Comparison of ENCODE assay signal across 1 cellular context in genomic region chr5:149357370-149358293, GRCh38.
A peak's percentile ranks its signal among the peaks of the same experiment; 100 is the strongest.
TF ChIP-seq lines count a peak whose summit lies in the region.

TSS of gene PCYOX1L (plus strand) at chr5:149358046. CDS start at chr5:149358069, 23 bp downstream.

TF ChIP-seq in HEK293, 187 proteins besides CTCF, POLR2A, EP300 and RAD21 (continued from another document and continues in another):
- TF ChIP-seq, protein P1, sequence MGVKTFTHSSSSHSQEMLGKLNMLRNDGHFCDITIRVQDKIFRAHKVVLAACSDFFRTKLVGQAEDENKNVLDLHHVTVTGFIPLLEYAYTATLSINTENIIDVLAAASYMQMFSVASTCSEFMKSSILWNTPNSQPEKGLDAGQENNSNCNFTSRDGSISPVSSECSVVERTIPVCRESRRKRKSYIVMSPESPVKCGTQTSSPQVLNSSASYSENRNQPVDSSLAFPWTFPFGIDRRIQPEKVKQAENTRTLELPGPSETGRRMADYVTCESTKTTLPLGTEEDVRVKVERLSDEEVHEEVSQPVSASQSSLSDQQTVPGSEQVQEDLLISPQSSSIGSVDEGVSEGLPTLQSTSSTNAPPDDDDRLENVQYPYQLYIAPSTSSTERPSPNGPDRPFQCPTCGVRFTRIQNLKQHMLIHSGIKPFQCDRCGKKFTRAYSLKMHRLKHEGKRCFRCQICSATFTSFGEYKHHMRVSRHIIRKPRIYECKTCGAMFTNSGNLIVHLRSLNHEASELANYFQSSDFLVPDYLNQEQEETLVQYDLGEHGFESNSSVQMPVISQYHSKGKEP (tag by site-specific recombination; IDR thresholded peaks at IDR 0.05): no peak
- TF ChIP-seq, protein P2, sequence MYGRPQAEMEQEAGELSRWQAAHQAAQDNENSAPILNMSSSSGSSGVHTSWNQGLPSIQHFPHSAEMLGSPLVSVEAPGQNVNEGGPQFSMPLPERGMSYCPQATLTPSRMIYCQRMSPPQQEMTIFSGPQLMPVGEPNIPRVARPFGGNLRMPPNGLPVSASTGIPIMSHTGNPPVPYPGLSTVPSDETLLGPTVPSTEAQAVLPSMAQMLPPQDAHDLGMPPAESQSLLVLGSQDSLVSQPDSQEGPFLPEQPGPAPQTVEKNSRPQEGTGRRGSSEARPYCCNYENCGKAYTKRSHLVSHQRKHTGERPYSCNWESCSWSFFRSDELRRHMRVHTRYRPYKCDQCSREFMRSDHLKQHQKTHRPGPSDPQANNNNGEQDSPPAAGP (tag by site-specific recombination; IDR thresholded peaks at IDR 0.05): no peak
- no peak for TF ChIP-seq MZF1 (tag by site-specific recombination; IDR thresholded peaks at IDR 0.05; ENCODE audit: borderline replicate concordance)
- TF ChIP-seq KLF9 (tag by site-specific recombination; IDR thresholded peaks at IDR 0.05; ENCODE audit: low read depth): no peak
- peak; percentile 30; the same call in 1 of the 2 replicates for TF ChIP-seq ZXDB (tag by site-specific recombination; IDR thresholded peaks at IDR 0.05)
- TF ChIP-seq SP3 (tag by site-specific recombination; IDR thresholded peaks at IDR 0.05): peak; percentile 89
- TF ChIP-seq, protein P3, sequence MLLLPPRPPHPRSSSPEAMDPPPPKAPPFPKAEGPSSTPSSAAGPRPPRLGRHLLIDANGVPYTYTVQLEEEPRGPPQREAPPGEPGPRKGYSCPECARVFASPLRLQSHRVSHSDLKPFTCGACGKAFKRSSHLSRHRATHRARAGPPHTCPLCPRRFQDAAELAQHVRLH (tag by site-specific recombination; IDR thresholded peaks at IDR 0.05): no peak
- no peak for TF ChIP-seq ZNF529 (tag by site-specific recombination; IDR thresholded peaks at IDR 0.05; ENCODE audit: insufficient replicate concordance)
- peak; percentile 77; the same call in 1 of the 2 replicates for TF ChIP-seq ZEB2 (tag by site-specific recombination; IDR thresholded peaks at IDR 0.05)
- TF ChIP-seq ZBTB21 (tag by site-specific recombination; IDR thresholded peaks at IDR 0.05): no peak
- peak; percentile 41 for TF ChIP-seq ZNF660 (tag by site-specific recombination; IDR thresholded peaks at IDR 0.05)
- TF ChIP-seq ZBTB17 (tag by site-specific recombination; IDR thresholded peaks at IDR 0.05): peak; percentile 71
- TF ChIP-seq ZNF10 (tag by site-specific recombination; IDR thresholded peaks at IDR 0.05): no peak
- TF ChIP-seq ZNF768 (tag by site-specific recombination; IDR thresholded peaks at IDR 0.05): no peak
- no peak for TF ChIP-seq ZNF362 (tag by site-specific recombination; IDR thresholded peaks at IDR 0.05)
- TF ChIP-seq SCRT1 (tag by site-specific recombination; IDR thresholded peaks at IDR 0.05; ENCODE audit: borderline replicate concordance): no peak
- TF ChIP-seq, protein P4, sequence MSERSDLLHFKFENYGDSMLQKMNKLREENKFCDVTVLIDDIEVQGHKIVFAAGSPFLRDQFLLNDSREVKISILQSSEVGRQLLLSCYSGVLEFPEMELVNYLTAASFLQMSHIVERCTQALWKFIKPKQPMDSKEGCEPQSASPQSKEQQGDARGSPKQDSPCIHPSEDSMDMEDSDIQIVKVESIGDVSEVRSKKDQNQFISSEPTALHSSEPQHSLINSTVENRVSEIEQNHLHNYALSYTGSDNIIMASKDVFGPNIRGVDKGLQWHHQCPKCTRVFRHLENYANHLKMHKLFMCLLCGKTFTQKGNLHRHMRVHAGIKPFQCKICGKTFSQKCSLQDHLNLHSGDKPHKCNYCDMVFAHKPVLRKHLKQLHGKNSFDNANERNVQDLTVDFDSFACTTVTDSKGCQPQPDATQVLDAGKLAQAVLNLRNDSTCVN (tag by site-specific recombination; optimal IDR thresholded peaks at IDR 0.05): peak; percentile 87
- no peak for TF ChIP-seq ZSCAN4 (tag by site-specific recombination; IDR thresholded peaks at IDR 0.05)
- TF ChIP-seq RBAK (tag by site-specific recombination; IDR thresholded peaks at IDR 0.05): no peak
- TF ChIP-seq ZNF280D (tag by site-specific recombination; IDR thresholded peaks at IDR 0.05): no peak
- TF ChIP-seq SP7 (tag by site-specific recombination; IDR thresholded peaks at IDR 0.05): 0 out of 2 replicates have a peak, but pooled peaks have one; percentile 9
- peak; percentile 78 for TF ChIP-seq ZSCAN30 (tag by site-specific recombination; IDR thresholded peaks at IDR 0.05)
- no peak for TF ChIP-seq ZNF23 (tag by site-specific recombination; IDR thresholded peaks at IDR 0.05; ENCODE audit: borderline replicate concordance)
- no peak for TF ChIP-seq ZNF654 (tag by site-specific recombination; IDR thresholded peaks at IDR 0.05; ENCODE audit: low read depth)
- no peak for TF ChIP-seq ZNF423 (tag by site-specific recombination; IDR thresholded peaks at IDR 0.05)
- TF ChIP-seq, protein P5, sequence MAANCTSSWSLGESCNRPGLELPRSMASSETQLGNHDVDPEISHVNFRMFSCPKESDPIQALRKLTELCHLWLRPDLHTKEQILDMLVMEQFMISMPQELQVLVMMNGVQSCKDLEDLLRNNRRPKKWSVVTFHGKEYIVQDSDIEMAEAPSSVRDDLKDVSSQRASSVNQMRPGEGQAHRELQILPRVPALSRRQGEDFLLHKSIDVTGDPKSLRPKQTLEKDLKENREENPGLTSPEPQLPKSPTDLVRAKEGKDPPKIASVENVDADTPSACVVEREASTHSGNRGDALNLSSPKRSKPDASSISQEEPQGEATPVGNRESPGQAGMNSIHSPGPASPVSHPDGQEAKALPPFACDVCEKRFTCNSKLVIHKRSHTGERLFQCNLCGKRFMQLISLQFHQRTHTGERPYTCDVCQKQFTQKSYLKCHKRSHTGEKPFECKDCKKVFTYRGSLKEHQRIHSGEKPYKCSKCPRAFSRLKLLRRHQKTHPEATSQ (tag by site-specific recombination; IDR thresholded peaks at IDR 0.05): no peak
- TF ChIP-seq ZBTB20 (tag by site-specific recombination; IDR thresholded peaks at IDR 0.05): no peak
- no peak for TF ChIP-seq ZNF248 (tag by site-specific recombination; IDR thresholded peaks at IDR 0.05)
- TF ChIP-seq, protein P6, sequence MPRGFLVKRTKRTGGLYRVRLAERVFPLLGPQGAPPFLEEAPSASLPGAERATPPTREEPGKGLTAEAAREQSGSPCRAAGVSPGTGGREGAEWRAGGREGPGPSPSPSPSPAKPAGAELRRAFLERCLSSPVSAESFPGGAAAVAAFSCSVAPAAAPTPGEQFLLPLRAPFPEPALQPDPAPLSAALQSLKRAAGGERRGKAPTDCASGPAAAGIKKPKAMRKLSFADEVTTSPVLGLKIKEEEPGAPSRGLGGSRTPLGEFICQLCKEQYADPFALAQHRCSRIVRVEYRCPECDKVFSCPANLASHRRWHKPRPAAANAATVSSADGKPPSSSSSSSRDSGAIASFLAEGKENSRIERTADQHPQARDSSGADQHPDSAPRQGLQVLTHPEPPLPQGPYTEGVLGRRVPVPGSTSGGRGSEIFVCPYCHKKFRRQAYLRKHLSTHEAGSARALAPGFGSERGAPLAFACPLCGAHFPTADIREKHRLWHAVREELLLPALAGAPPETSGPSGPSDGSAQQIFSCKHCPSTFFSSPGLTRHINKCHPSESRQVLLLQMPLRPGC (tag by site-specific recombination; IDR thresholded peaks at IDR 0.05): no peak
- TF ChIP-seq ZNF670 (tag by site-specific recombination; IDR thresholded peaks at IDR 0.05; ENCODE audit: low read depth): no peak
- TF ChIP-seq ZNF223 (tag by site-specific recombination; IDR thresholded peaks at IDR 0.05): no peak
- no peak for TF ChIP-seq ZNF175 (tag by site-specific recombination; IDR thresholded peaks at IDR 0.05)
- TF ChIP-seq ZNF624 (tag by site-specific recombination; IDR thresholded peaks at IDR 0.05): no peak
- TF ChIP-seq ZNF571 (tag by site-specific recombination; IDR thresholded peaks at IDR 0.05): no peak
- no peak for TF ChIP-seq MEIS1 (CRISPR knock-in tag; IDR thresholded peaks at IDR 0.05; ENCODE audit: borderline replicate concordance)
- no peak for TF ChIP-seq ZNF677 (tag by site-specific recombination; IDR thresholded peaks at IDR 0.05)
- no peak for TF ChIP-seq ZNF776 (tag by site-specific recombination; IDR thresholded peaks at IDR 0.05; ENCODE audit: borderline replicate concordance)
- TF ChIP-seq ZNF24 (tag by site-specific recombination; IDR thresholded peaks at IDR 0.05): no peak
- TF ChIP-seq HOXC10 (CRISPR knock-in tag; IDR thresholded peaks at IDR 0.05): no peak
- no peak for TF ChIP-seq ZNF791 (tag by site-specific recombination; IDR thresholded peaks at IDR 0.05)
- TF ChIP-seq ZFP3 (tag by site-specific recombination; IDR thresholded peaks at IDR 0.05; ENCODE audit: low read depth): no peak
- no peak for TF ChIP-seq ZNF133 (tag by site-specific recombination; IDR thresholded peaks at IDR 0.05)
- TF ChIP-seq ZNF280C (tag by site-specific recombination; IDR thresholded peaks at IDR 0.05): no peak
- TF ChIP-seq ZNF202 (tag by site-specific recombination; IDR thresholded peaks at IDR 0.05; ENCODE audit: borderline replicate concordance): no peak
- no peak; the same call in 1 of the 2 replicates for TF ChIP-seq PRDM1 (tag by site-specific recombination; IDR thresholded peaks at IDR 0.05)
- no peak for TF ChIP-seq ZNF704 (tag by site-specific recombination; IDR thresholded peaks at IDR 0.05)
- TF ChIP-seq ZNF169 (tag by site-specific recombination; IDR thresholded peaks at IDR 0.05): no peak
- TF ChIP-seq, protein P7, sequence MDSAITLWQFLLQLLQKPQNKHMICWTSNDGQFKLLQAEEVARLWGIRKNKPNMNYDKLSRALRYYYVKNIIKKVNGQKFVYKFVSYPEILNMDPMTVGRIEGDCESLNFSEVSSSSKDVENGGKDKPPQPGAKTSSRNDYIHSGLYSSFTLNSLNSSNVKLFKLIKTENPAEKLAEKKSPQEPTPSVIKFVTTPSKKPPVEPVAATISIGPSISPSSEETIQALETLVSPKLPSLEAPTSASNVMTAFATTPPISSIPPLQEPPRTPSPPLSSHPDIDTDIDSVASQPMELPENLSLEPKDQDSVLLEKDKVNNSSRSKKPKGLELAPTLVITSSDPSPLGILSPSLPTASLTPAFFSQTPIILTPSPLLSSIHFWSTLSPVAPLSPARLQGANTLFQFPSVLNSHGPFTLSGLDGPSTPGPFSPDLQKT (IDR thresholded peaks at IDR 0.05; ENCODE audit: borderline replicate concordance, low read depth, low read length): no peak
- no peak for TF ChIP-seq GLI2 (tag by site-specific recombination; IDR thresholded peaks at IDR 0.05; ENCODE audit: borderline replicate concordance, low read depth)
- TF ChIP-seq ZNF843 (tag by site-specific recombination; IDR thresholded peaks at IDR 0.05): no peak
- no peak for TF ChIP-seq ZNF404 (tag by site-specific recombination; IDR thresholded peaks at IDR 0.05)
